In genomic region chr19:34298891-34299510, GRCh38 we compare ENCODE assay signal across 21 cellular contexts. TPM values are rescaled to one million over a fixed set of nuclear protein-coding genes. Genes with fewer than 3 reads are reported as not detected.
DNase-seq lines count a peak whose midpoint lies in the region; ATAC-seq, FAIRE-seq and TF ChIP-seq lines count a peak whose summit lies in the region.
"Had no signal": no experiment of that assay in that cellular context is flagged by ENCODE, and none has a peak within 500 bp of the region (broad histone marks: within the 10 kb centered on the region; RNA-seq: fewer than 3 reads in every experiment).

No MANE protein-coding gene starts in this region.

- CTCF ChIA-PET in HepG2 (lab: Yijun Ruan, JAX; ENCODE audit: low intra/inter-chr PET ratio, low total read pairs) = no interaction called here

- H3K4me1 Mint-ChIP-seq in T-helper 17 cell = peaks cover 13% of the 10 kb centered on the region
- H3K4me1 Mint-ChIP-seq in mesothelial cell of epicardium = peaks cover 3% of the 10 kb centered on the region
- H3K4me1 Mint-ChIP-seq in stimulated activated naive B cell treated with anti-CD40 and anti-IgM and Interleukin-4, amounts not matched to agents 10 μg/mL and 1 μg/mL and 100 μg/mL, for 72 hours = peaks cover 0 to 5% of the 10 kb centered on the region in 2 donors
- H3K4me1 Mint-ChIP-seq: activated CD4-positive, alpha-beta memory T cell treated with anti-CD3 and anti-CD28 coated beads, Interleukin-2, amount 10 ng/mL, durations not matched to agents 7 days and 5 days had no signal

- peaks cover 2 to 10% (median 7%) of the 10 kb centered on the region in 4 donors for H3K4me1 ChIP-seq in liver (ENCODE audit: control insufficient read depth in 4 of 4, insufficient read depth in 4 of 4, low read length in 3 of 4)
- peaks cover 13% of the 10 kb centered on the region for H3K4me1 ChIP-seq in HepG2 (ENCODE audit: insufficient read depth, low read length)
- H3K4me1 ChIP-seq in esophagus squamous epithelium = no peaks in the 10 kb centered on the region
- H3K4me1 ChIP-seq: SJSA1, suprapubic skin had no signal

- 76% methylated on average over 10 of the region's 10 CpGs for WGBS in liver
- WGBS in HepG2 (ENCODE audit: low lambda C conversion rate) = 95% methylated on average over 9 of the region's 10 CpGs
- 83% methylated on average over 10 of the region's 10 CpGs for WGBS in esophagus squamous epithelium, 2 donors

- H3K4me3 Mint-ChIP-seq in T-helper 17 cell (no peak overlapping the region), mesothelial cell of epicardium (no peak overlapping the region)
- no peak overlapping the region for H3K4me3 Mint-ChIP-seq in stimulated activated naive B cell treated with anti-CD40 and anti-IgM and Interleukin-4, amounts not matched to agents 10 μg/mL and 1 μg/mL and 100 μg/mL, for 72 hours
- H3K4me3 Mint-ChIP-seq: activated CD4-positive, alpha-beta memory T cell treated with anti-CD3 and anti-CD28 coated beads, Interleukin-2, amount 10 ng/mL, durations not matched to agents 7 days and 5 days; activated naive CD4-positive, alpha-beta T cell treated with anti-CD3 and anti-CD28 coated beads, Interleukin-2, amount 50 U/mL, for 24 hours; activated T-cell treated with anti-CD3 and anti-CD28 coated beads, Interleukin-2, amount 50 U/mL, for 4 hours; CD8-positive, alpha-beta memory T cell; T-helper 1 cell treated with Interleukin-12 subunit alpha and Interleukin-12 subunit beta and Interleukin-4 antibody, amounts not matched to agents 30 μg/mL and 1 μg/mL, for 36 hours had no signal

- no peak for TF ChIP-seq RAD21 in liver (IDR thresholded peaks at IDR 0.05)
- TF ChIP-seq RAD21 in HepG2 (CRISPR knock-in tag; IDR thresholded peaks at IDR 0.05) = no peak

- POLR2A ChIA-PET in HepG2 (lab: Yijun Ruan, JAX) = no interaction called here

- TF ChIP-seq CTCF in liver (IDR thresholded peaks at IDR 0.05; ENCODE audit: low read depth, low read length, missing input control) (no peak), HepG2 (CRISPR knock-in tag; IDR thresholded peaks at IDR 0.05) (no peak), mesothelial cell of epicardium (IDR thresholded peaks at IDR 0.05; ENCODE audit: unreplicated experiment) (no peak), esophagus squamous epithelium (IDR thresholded peaks at IDR 0.05) (no peak)

- H3K27me3 Mint-ChIP-seq in T-helper 17 cell (no peaks in the 10 kb centered on the region), mesothelial cell of epicardium (ENCODE audit: low read depth) (no peaks in the 10 kb centered on the region)
- no peaks in the 10 kb centered on the region for H3K27me3 Mint-ChIP-seq in stimulated activated naive B cell treated with anti-CD40 and anti-IgM and Interleukin-4, amounts not matched to agents 10 μg/mL and 1 μg/mL and 100 μg/mL, for 72 hours
- H3K27me3 Mint-ChIP-seq: activated CD4-positive, alpha-beta memory T cell treated with anti-CD3 and anti-CD28 coated beads, Interleukin-2, amount 10 ng/mL, durations not matched to agents 7 days and 5 days; activated naive CD4-positive, alpha-beta T cell treated with anti-CD3 and anti-CD28 coated beads, Interleukin-2, amount 50 U/mL, for 24 hours; CD8-positive, alpha-beta memory T cell had no signal

- no peak for FAIRE-seq in HepG2 (lab: Jason Lieb, UNC)
- FAIRE-seq: islet of Langerhans had no signal

- no peaks in the 10 kb centered on the region for H3K9me3 Mint-ChIP-seq in mesothelial cell of epicardium
- H3K9me3 Mint-ChIP-seq in stimulated activated naive B cell treated with anti-CD40 and anti-IgM and Interleukin-4, amounts not matched to agents 10 μg/mL and 1 μg/mL and 100 μg/mL, for 72 hours = no peaks in the 10 kb centered on the region
- H3K9me3 Mint-ChIP-seq: activated CD4-positive, alpha-beta memory T cell treated with anti-CD3 and anti-CD28 coated beads, Interleukin-2, amount 10 ng/mL, durations not matched to agents 7 days and 5 days; activated naive CD4-positive, alpha-beta T cell treated with anti-CD3 and anti-CD28 coated beads, Interleukin-2, amount 50 U/mL, for 24 hours; activated T-cell treated with anti-CD3 and anti-CD28 coated beads, Interleukin-2, amount 50 U/mL, for 4 hours; CD8-positive, alpha-beta memory T cell; T-helper 1 cell treated with Interleukin-12 subunit alpha and Interleukin-12 subunit beta and Interleukin-4 antibody, amounts not matched to agents 30 μg/mL and 1 μg/mL, for 36 hours had no signal

- no TSS peak for BruUV-seq in HepG2 (replicated peaks; lab: Mats Ljungman, UMichigan)

- H4K20me1 ChIP-seq in HepG2 (ENCODE audit: insufficient read depth, low read length) = no peaks in the 10 kb centered on the region

- in situ Hi-C loops in HepG2 (cut with HindIII; ENCODE audit: extremely low pct_ligation_motif_present, low pct_unique_long_range_greater_than_20kb) = no loop called here

- H3K36me3 Mint-ChIP-seq in T-helper 17 cell (ENCODE audit: low read depth) (no peaks in the 10 kb centered on the region), mesothelial cell of epicardium (peaks cover 16% of the 10 kb centered on the region)
- H3K36me3 Mint-ChIP-seq in stimulated activated naive B cell treated with anti-CD40 and anti-IgM and Interleukin-4, amounts not matched to agents 10 μg/mL and 1 μg/mL and 100 μg/mL, for 72 hours = peaks cover 7 to 10% of the 10 kb centered on the region in 2 donors

- no peak for DNase-seq in HepG2 (ENCODE audit: low spot score)
- no peak for DNase-seq in T-helper 17 cell
- DNase-seq in mesothelial cell of epicardium (ENCODE audit: low spot score in 2 of 2, unreplicated experiment in 2 of 2) = no peak
- DNase-seq in stimulated activated naive B cell treated with anti-CD40 and anti-IgM and Interleukin-4, amounts not matched to agents 10 μg/mL and 1 μg/mL and 100 μg/mL, for 72 hours = no peak
- DNase-seq in mesenteric fat pad (ENCODE audit: low spot score) = no peak
- no peak for DNase-seq in esophagus squamous epithelium (lab: John Stamatoyannopoulos, UW)
- DNase-seq: activated CD4-positive, alpha-beta memory T cell treated with anti-CD3 and anti-CD28 coated beads, Interleukin-2, amount 10 ng/mL, durations not matched to agents 7 days and 5 days; activated T-cell treated with anti-CD3 and anti-CD28 coated beads, Interleukin-2, amount 50 U/mL, for 4 hours; CD8-positive, alpha-beta memory T cell; hippocampal formation; KBM-7; NCI-H2081; NCI-H526 treated with DMSO at 0.1 percent for 48 hours; OCI-M1 had no signal

- no peak for ATAC-seq in HepG2
- ATAC-seq in T-helper 17 cell = no peak
- ATAC-seq in stimulated activated naive B cell treated with anti-CD40 and anti-IgM and Interleukin-4, amounts not matched to agents 10 μg/mL and 1 μg/mL and 100 μg/mL, for 72 hours (replicated peaks) = no peak
- no peak for ATAC-seq in GM21526 (IDR thresholded peaks at IDR 0.05; ENCODE audit: low FRiP score, unreplicated experiment)
- ATAC-seq: activated T-cell treated with anti-CD3 and anti-CD28 coated beads, Interleukin-2, amount 50 U/mL, for 4 hours had no signal

- H3K27ac ChIP-seq in liver (ENCODE audit: low read depth in 1 of 2, low read length in 2 of 2) (peak overlapping the region in 1 of 2 donors; percentile 46), HepG2 (ENCODE audit: extremely low read length, insufficient read depth, low read length) (no peak overlapping the region), esophagus squamous epithelium (no peak overlapping the region)
- H3K27ac ChIP-seq: SJSA1, suprapubic skin had no signal

- H3K79me2 ChIP-seq in HepG2 (ENCODE audit: insufficient read depth, low read length) = no peaks in the 10 kb centered on the region

- no peak overlapping the region for H3K9ac ChIP-seq in liver (ENCODE audit: low read depth in 1 of 2, low read length in 2 of 2)
- no peak overlapping the region for H3K9ac ChIP-seq in HepG2 (ENCODE audit: insufficient read depth, low read depth, low read length)

- no peak for TF ChIP-seq EP300 in HepG2 (IDR thresholded peaks at IDR 0.05; ENCODE audit: low read depth in 2 of 2, low read length in 2 of 2)
- no peak for TF ChIP-seq EP300 in HepG2 (CRISPR knock-in tag; IDR thresholded peaks at IDR 0.05; ENCODE audit: borderline replicate concordance)

- no peak for TF ChIP-seq POLR2A in HepG2 (IDR thresholded peaks at IDR 0.05; ENCODE audit: insufficient read depth in 1 of 2, low read depth in 2 of 2, low read length in 2 of 2)
- no peak for TF ChIP-seq POLR2A in esophagus squamous epithelium (IDR thresholded peaks at IDR 0.05)

- H3K27ac Mint-ChIP-seq in T-helper 17 cell = peak overlapping the region; percentile 74
- H3K27ac Mint-ChIP-seq in mesothelial cell of epicardium = peak overlapping the region; percentile 72
- H3K27ac Mint-ChIP-seq in stimulated activated naive B cell treated with anti-CD40 and anti-IgM and Interleukin-4, amounts not matched to agents 10 μg/mL and 1 μg/mL and 100 μg/mL, for 72 hours = no peak overlapping the region
- H3K27ac Mint-ChIP-seq: activated CD4-positive, alpha-beta memory T cell treated with anti-CD3 and anti-CD28 coated beads, Interleukin-2, amount 10 ng/mL, durations not matched to agents 7 days and 5 days; activated naive CD4-positive, alpha-beta T cell treated with anti-CD3 and anti-CD28 coated beads, Interleukin-2, amount 50 U/mL, for 24 hours; T-helper 1 cell treated with Interleukin-12 subunit alpha and Interleukin-12 subunit beta and Interleukin-4 antibody, amounts not matched to agents 30 μg/mL and 1 μg/mL, for 36 hours had no signal

- H3K4me2 ChIP-seq in HepG2 (ENCODE audit: low read depth, low read length) = no peak overlapping the region

- H3K9me3 ChIP-seq in liver (ENCODE audit: control insufficient read depth in 4 of 4, low read length in 3 of 4) (no peaks in the 10 kb centered on the region), HepG2 (ENCODE audit: low read length) (no peaks in the 10 kb centered on the region), T-helper 17 cell (ENCODE audit: control insufficient read depth, low read length, poor library complexity, severe bottlenecking) (no peaks in the 10 kb centered on the region), esophagus squamous epithelium (no peaks in the 10 kb centered on the region)
- H3K9me3 ChIP-seq: SJSA1, suprapubic skin had no signal

- H2AFZ ChIP-seq in HepG2 (ENCODE audit: low read length) = no peak overlapping the region

- H3K36me3 ChIP-seq in liver (ENCODE audit: control insufficient read depth in 4 of 4, insufficient read depth in 3 of 4, low read depth in 1 of 4, low read length in 3 of 4) (peaks cover 0 to 11% (median 6%) of the 10 kb centered on the region in 4 donors), HepG2 (replicated peaks in 1 of 2; ENCODE audit: control insufficient read depth in 1 of 2, insufficient read depth in 2 of 2, low read length in 2 of 2) (peaks cover 10 to 11% of the 10 kb centered on the region in 2 experiments; a peak in 4 of 5 replicates), esophagus squamous epithelium (peaks cover 4 to 49% (median 6%) of the 10 kb centered on the region in 3 donors)

- intact Hi-C loops in HepG2 (cut with micrococcal nuclease; ENCODE audit: unreplicated experiment) = no loop called here
- intact Hi-C loops in esophagus squamous epithelium (cut with DNase I) = no loop called here

- H3K4me3 ChIP-seq in liver (ENCODE audit: low read depth in 1 of 3, low read length in 3 of 3) = no peak overlapping the region
- no peak overlapping the region for H3K4me3 ChIP-seq in HepG2 (replicated peaks in 1 of 3; ENCODE audit: insufficient read depth in 1 of 3, low read depth in 2 of 3, low read length in 3 of 3)
- no peak overlapping the region for H3K4me3 ChIP-seq in esophagus squamous epithelium
- H3K4me3 ChIP-seq: SJSA1, suprapubic skin had no signal

- no peaks in the 10 kb centered on the region for H3K27me3 ChIP-seq in liver (ENCODE audit: control insufficient read depth in 4 of 4, insufficient read depth in 4 of 4, low read length in 3 of 4)
- no peaks in the 10 kb centered on the region for H3K27me3 ChIP-seq in HepG2 (ENCODE audit: control insufficient read depth in 1 of 2, insufficient read depth in 2 of 2, low read length in 2 of 2)
- H3K27me3 ChIP-seq in esophagus squamous epithelium = no peaks in the 10 kb centered on the region
- H3K27me3 ChIP-seq: SJSA1, suprapubic skin had no signal

RNA-seq across cellular contexts. Expression of gene GARRE1, which starts 44.6 kb away (rescaled TPM):
- total RNA-seq in liver = 10 to 100 TPM; 11.6 to 13.7 TPM
- 1 to 10 TPM; 4.0 to 6.4 TPM for polyA plus RNA-seq in liver
- 8.0 and 8.2 TPM in 2 replicates for total RNA-seq in HepG2 (2016; rRNA removed; fragmentation: Illumina TruSeq; extraction: Trizol)
- 2.1 and 3.3 TPM in 2 replicates for total RNA-seq in HepG2 (2016; cell fraction: cytosol; rRNA removed; fragmentation: Illumina TruSeq; extraction: Trizol; ENCODE audit: low read depth)
- 8.1 and 8.3 TPM in 2 replicates for total RNA-seq in HepG2 (2016; cell fraction: insoluble cytoplasmic fraction; rRNA removed; fragmentation: Illumina TruSeq; extraction: Trizol)
- total RNA-seq in HepG2 (2016; cell fraction: membrane; rRNA removed; fragmentation: Illumina TruSeq; extraction: Trizol) = 3.8 and 4.8 TPM in 2 replicates
- 6.5 and 7.9 TPM in 2 replicates for total RNA-seq in HepG2 (2016; cell fraction: nucleus; rRNA removed; fragmentation: Illumina TruSeq; extraction: Trizol)
- 11.7 and 11.8 TPM in 2 replicates for polyA plus RNA-seq in HepG2 (2011; rRNA removed)
- polyA plus RNA-seq in HepG2 (2011; cell fraction: cytosol; rRNA removed) = 8.4 and 9.7 TPM in 2 replicates
- 15.3 and 16.2 TPM in 2 replicates for polyA plus RNA-seq in HepG2 (2011; cell fraction: nucleus; rRNA removed)
- polyA plus RNA-seq in HepG2 (2012) = 8.7 and 13.7 TPM in 2 replicates
- polyA plus RNA-seq in HepG2 (2016; cell fraction: cytosol; fragmentation: Illumina TruSeq; extraction: Trizol; ENCODE audit: low read depth) = 0.29 and 0.33 TPM in 2 replicates
- 4.5 and 5.5 TPM in 2 replicates for polyA plus RNA-seq in HepG2 (2016; cell fraction: insoluble cytoplasmic fraction; fragmentation: Illumina TruSeq; extraction: Trizol; ENCODE audit: low read depth)
- 0.94 and 1.1 TPM in 2 replicates for polyA plus RNA-seq in HepG2 (2016; cell fraction: membrane; fragmentation: Illumina TruSeq; extraction: Trizol; ENCODE audit: low read depth)
- 11.6 and 15.6 TPM in 2 replicates for polyA plus RNA-seq in HepG2 (2016; cell fraction: nucleus; fragmentation: Illumina TruSeq; extraction: Trizol; ENCODE audit: insufficient read depth, low read depth)
- 9.7 and 21.6 TPM in 2 replicates for polyA minus RNA-seq in HepG2 (2011; rRNA and poly(A)+ RNA removed; ENCODE audit: low replicate concordance)
- polyA minus RNA-seq in HepG2 (2011; cell fraction: cytosol; rRNA and poly(A)+ RNA removed) = 7.6 and 8.8 TPM in 2 replicates
- polyA minus RNA-seq in HepG2 (2011; cell fraction: nucleus; rRNA and poly(A)+ RNA removed) = 13.0 and 16.4 TPM in 2 replicates
- 10 to 100 TPM; 34.4 to 43.6 TPM for total RNA-seq in T-helper 17 cell
- 50.3 to 52.4 TPM (median 50.5 TPM) in 3 replicates for total RNA-seq in mesothelial cell of epicardium
- total RNA-seq in mesenteric fat pad = 37.7 TPM
- 10 to 100 TPM in 1 of 4 donors, 1 to 10 TPM in 3; 8.5 to 13.7 (median 9.2) TPM for total RNA-seq in esophagus squamous epithelium
